ENCODE assay signal across 30 cellular contexts in the genomic region with DNA sequence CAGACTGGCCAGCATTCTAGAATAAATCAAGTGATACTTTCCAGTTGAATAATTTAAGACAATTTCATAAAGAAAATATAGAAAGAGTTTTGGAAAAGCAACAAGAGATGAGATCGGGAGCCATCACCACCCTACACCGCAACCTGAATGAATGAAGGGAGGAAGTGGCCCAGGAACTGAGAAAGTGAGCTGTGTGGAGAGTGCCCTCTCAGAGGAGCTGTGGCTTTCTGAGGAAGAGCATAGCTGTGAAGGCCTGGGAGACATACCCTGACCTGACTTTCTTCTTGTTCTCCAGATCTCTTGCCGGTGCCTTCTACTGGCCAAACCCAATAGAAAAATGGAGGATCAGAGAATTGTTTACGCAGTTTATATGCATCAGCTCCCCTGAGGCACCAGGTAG.
"Had no signal": no experiment of that assay in that cellular context is flagged by ENCODE, and none has a peak within 500 bp of the region (broad histone marks: within the 10 kb centered on the region; RNA-seq: fewer than 3 reads in every experiment).

No MANE protein-coding gene starts in this region.

- H3K9me3 ChIP-seq: breast epithelium, colonic mucosa, esophagus squamous epithelium, gastroesophageal sphincter had no signal

- FAIRE-seq: endometrium, endothelial cell of umbilical vein had no signal

- ATAC-seq: activated CD4-positive, alpha-beta T cell treated with anti-CD3 and anti-CD28 coated beads for 36 hours; activated naive CD4-positive, alpha-beta T cell treated with anti-CD3 and anti-CD28 coated beads, Interleukin-2, amount 50 U/mL, for 72 hours; activated T-cell treated with anti-CD3 and anti-CD28 coated beads, Interleukin-2, amount 50 U/mL, for 72 hours; gastroesophageal sphincter; heart right ventricle; T-helper 17 cell had no signal

- H3K36me3 ChIP-seq: ascending aorta, breast epithelium, cardiac muscle cell, colonic mucosa, esophagus squamous epithelium, gastroesophageal sphincter, heart right ventricle had no signal

- H3K4me3 ChIP-seq: ascending aorta, breast epithelium, cardiac muscle cell, colonic mucosa, esophagus squamous epithelium, gastroesophageal sphincter, heart right ventricle had no signal

- DNase-seq: activated CD4-positive, alpha-beta memory T cell treated with anti-CD3 and anti-CD28 coated beads, Interleukin-2, amount 10 ng/mL, durations not matched to agents 7 days and 5 days; activated CD4-positive, alpha-beta T cell treated with anti-CD3 and anti-CD28 coated beads for 36 hours; activated CD4-positive, alpha-beta T cell treated with anti-CD3 and anti-CD28 coated beads, Interleukin-2, amount 10 ng/mL, durations not matched to agents 7 days and 5 days; activated CD4-positive, alpha-beta T cell treated with anti-CD3 and anti-CD28 coated beads, Interleukin-2, amount 50 U/mL, for 4 hours; activated CD4-positive, CD25-positive, alpha-beta regulatory T cell; activated CD4-positive, CD25-positive, alpha-beta regulatory T cell treated with anti-CD3 and anti-CD28 coated beads, Interleukin-2, amount 50 U/mL, for 72 hours; activated CD8-positive, alpha-beta memory T cell treated with anti-CD3 and anti-CD28 coated beads, Interleukin-2, amount 50 U/mL, for 48 hours; activated gamma-delta T cell; activated naive CD4-positive, alpha-beta T cell; activated naive CD4-positive, alpha-beta T cell treated with anti-CD3 and anti-CD28 coated beads, Interleukin-2, amount 10 ng/mL, durations not matched to agents 7 days and 5 days; activated naive CD8-positive, alpha-beta T cell treated with anti-CD3 and anti-CD28 coated beads, Interleukin-2, amount 10 ng/mL, durations not matched to agents 7 days and 5 days; activated T-cell treated with anti-CD3 and anti-CD28 coated beads for 4 hours; activated T-cell treated with anti-CD3 and anti-CD28 coated beads, Interleukin-2, amount 50 U/mL, for 24 hours; activated T-cell treated with anti-CD3 and anti-CD28 coated beads, Interleukin-2, amount 50 U/mL, for 72 hours; central memory CD4-positive, alpha-beta T cell; cerebellar nuclear complex; colonic mucosa; effector CD8-positive, alpha-beta T cell; esophagus squamous epithelium; foreskin melanocyte; heart right ventricle; T-helper 17 cell; T1000 had no signal

- H3K4me1 ChIP-seq: ascending aorta, breast epithelium, colonic mucosa, esophagus squamous epithelium, gastroesophageal sphincter, heart right ventricle had no signal

- H3K27me3 ChIP-seq: ascending aorta, breast epithelium, cardiac muscle cell, colonic mucosa, esophagus squamous epithelium, gastroesophageal sphincter, heart right ventricle had no signal
